In genomic region chr9:99253134-99253533, GRCh38 we compare ENCODE assay signal across 10 cellular contexts. TPM values are rescaled to one million over a fixed set of nuclear protein-coding genes. Genes with fewer than 3 reads are reported as not detected.
DNase-seq lines count a peak whose midpoint lies in the region; ATAC-seq and TF ChIP-seq lines count a peak whose summit lies in the region.
"Had no signal": no experiment of that assay in that cellular context is flagged by ENCODE, and none has a peak within 500 bp of the region (broad histone marks: within the 10 kb centered on the region; RNA-seq: fewer than 3 reads in every experiment).

No MANE protein-coding gene starts in this region.

- no peaks in the 10 kb centered on the region for H3K36me3 ChIP-seq in MM.1S (replicated peaks; ENCODE audit: insufficient read depth, low read length)
- no peaks in the 10 kb centered on the region for H3K36me3 ChIP-seq in body of pancreas (replicated peaks in 1 of 2; ENCODE audit: insufficient read depth in 1 of 2, low read depth in 2 of 2)

- H3K9me2 ChIP-seq in MM.1S (replicated peaks; ENCODE audit: insufficient read depth, low read length) = no peaks in the 10 kb centered on the region

- WGBS in body of pancreas, 2 donors = 94 to 97% methylated on average over 2 of the region's 2 CpGs

- H3K79me2 ChIP-seq in MM.1S (ENCODE audit: low read length) = no peaks in the 10 kb centered on the region

- peak; percentile 39 for ATAC-seq in HG02678 (IDR thresholded peaks at IDR 0.05; ENCODE audit: unreplicated experiment)
- no peak for ATAC-seq in body of pancreas

- no peak for TF ChIP-seq CTCF in MM.1S (IDR thresholded peaks at IDR 0.05; ENCODE audit: low read length)
- TF ChIP-seq CTCF in body of pancreas (IDR thresholded peaks at IDR 0.05) = no peak

- H3K27me3 ChIP-seq in MM.1S (replicated peaks; ENCODE audit: insufficient read depth, low read length) (no peaks in the 10 kb centered on the region), body of pancreas (no peaks in the 10 kb centered on the region)

- H3K4me1 ChIP-seq in MM.1S (ENCODE audit: low read length) = peaks cover 27% of the 10 kb centered on the region
- no peaks in the 10 kb centered on the region for H3K4me1 ChIP-seq in body of pancreas

- peak overlapping the region; percentile 80 for H3K4me2 ChIP-seq in MM.1S (ENCODE audit: low read depth, low read length)

- peak overlapping the region; percentile 76 for H3K9ac ChIP-seq in MM.1S (ENCODE audit: low read length)

- H3K4me3 ChIP-seq in MM.1S (ENCODE audit: low read length) = peak overlapping the region; percentile 32
- H3K4me3 ChIP-seq in body of pancreas = no peak overlapping the region

- peak; percentile 70 for DNase-seq in activated effector memory CD4-positive, alpha-beta T cell treated with anti-CD3 and anti-CD28 coated beads, Interleukin-2, amount 50 U/mL, for 16 hours
- DNase-seq in activated effector memory CD4-positive, alpha-beta T cell treated with Interleukin-2 at 50 U/mL for 16 hours = no peak
- DNase-seq in MM.1S (no peak), CD1c-positive myeloid dendritic cell (ENCODE audit: extremely low spot score) (no peak), body of pancreas (no peak), DMS53 (lab: John Stamatoyannopoulos, UW) (no peak)
- peak; percentile 58 for DNase-seq in stimulated activated CD8-positive, alpha-beta memory T cell treated with anti-CD3 and anti-CD28 coated beads, Interleukin-4, amount 100 ng/mL, for 48 hours
- DNase-seq: glutamatergic neuron, NCI-H1105 treated with DMSO at 0.1 percent for 48 hours had no signal

- H3F3A ChIP-seq in MM.1S (ENCODE audit: insufficient read depth, low read length) = peaks cover 13% of the 10 kb centered on the region

- intact Hi-C loops in body of pancreas (cut with DNase I) = no loop called here

- no peaks in the 10 kb centered on the region for H4K20me1 ChIP-seq in MM.1S (ENCODE audit: insufficient read depth, low read length)

- H3K27ac ChIP-seq in MM.1S (ENCODE audit: low read length) (peak overlapping the region; percentile 95), body of pancreas (no peak overlapping the region)

- peak overlapping the region; percentile 74; the same call in 1 of the 2 replicates for H2AFZ ChIP-seq in MM.1S (ENCODE audit: low read length)

- TF ChIP-seq POLR2A in body of pancreas (IDR thresholded peaks at IDR 0.05) = no peak

- H3K9me3 ChIP-seq in MM.1S (replicated peaks; ENCODE audit: insufficient read depth, low read length) (no peaks in the 10 kb centered on the region), body of pancreas (no peaks in the 10 kb centered on the region)

RNA-seq across cellular contexts. Expression of gene SEC61B, which starts 31.1 kb away (rescaled TPM):
- total RNA-seq in body of pancreas = 100 to 1,000 TPM in 1 of 2 donors, 10 to 100 TPM in 1; 86.6 to 104 TPM

RNA-seq across cellular contexts. Expression of gene ALG2, which starts 31.4 kb away (rescaled TPM):
- total RNA-seq in body of pancreas = 10 to 100 TPM; 52.1 to 58.6 TPM

Comparison
In these comparisons a context has a peak if more than half of its experiments do, and no peak if none do; other contexts are left out.
1. DNase-seq: peak in activated effector memory CD4-positive, alpha-beta T cell treated with anti-CD3 and anti-CD28 coated beads, Interleukin-2, amount 50 U/mL, for 16 hours (single experiment) and stimulated activated CD8-positive, alpha-beta memory T cell treated with anti-CD3 and anti-CD28 coated beads, Interleukin-4, amount 100 ng/mL, for 48 hours (single experiment); none in activated effector memory CD4-positive, alpha-beta T cell treated with Interleukin-2 at 50 U/mL for 16 hours (single experiment), MM.1S (single experiment), CD1c-positive myeloid dendritic cell (single experiment), body of pancreas (0 of 4) and DMS53 (single experiment).